ENCODE assay signal across 20 cellular contexts in the genomic region with DNA sequence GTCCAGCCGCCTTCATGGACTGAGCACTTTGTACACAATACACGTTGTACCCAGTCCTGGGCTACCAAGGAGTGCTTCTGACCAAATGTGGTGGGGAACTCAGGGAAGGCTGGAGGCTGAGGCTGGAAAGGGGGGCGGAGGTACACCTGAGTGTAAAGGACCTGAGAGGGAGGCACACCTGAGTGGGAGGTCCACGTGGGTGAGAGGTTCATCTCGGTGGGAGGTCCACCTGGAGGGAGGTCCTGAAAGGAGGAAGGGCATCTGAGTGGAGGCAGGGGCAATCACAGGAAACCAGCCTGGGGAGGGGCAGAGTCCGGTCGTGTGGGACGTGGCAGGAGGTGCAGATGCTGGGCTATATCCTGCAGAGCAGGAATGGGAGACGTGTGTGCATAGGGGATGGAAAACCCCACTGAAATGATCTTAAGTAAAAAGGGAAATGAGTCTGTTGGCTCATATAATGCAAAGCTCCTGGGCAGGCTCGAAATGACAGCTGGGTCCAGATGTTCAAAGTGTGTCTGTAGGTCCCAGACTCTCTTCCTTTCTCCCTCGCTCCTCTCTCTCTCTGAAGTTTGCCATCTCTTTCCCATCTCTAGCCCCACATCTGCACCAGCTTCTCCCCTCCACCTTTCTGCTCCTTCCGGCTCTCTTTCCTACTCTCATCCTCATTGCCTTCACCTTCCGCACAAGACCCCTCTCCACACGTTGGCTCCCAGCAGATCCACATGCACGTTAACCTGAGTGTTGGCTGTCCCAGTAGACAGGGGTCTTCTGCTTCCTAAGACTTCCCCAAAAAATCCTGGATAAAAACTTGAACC.
DNase-seq lines count a peak whose midpoint lies in the region; ATAC-seq, FAIRE-seq and TF ChIP-seq lines count a peak whose summit lies in the region.
"Had no signal": no experiment of that assay in that cellular context is flagged by ENCODE, and none has a peak within 500 bp of the region (broad histone marks: within the 10 kb centered on the region; RNA-seq: fewer than 3 reads in every experiment).

No MANE protein-coding gene starts in this region.

- POLR2A ChIA-PET in Panc1 (lab: Charles Lee): no interaction called here

- H3K27ac ChIP-seq in Panc1 (ENCODE audit: low read length) (peak overlapping the region; percentile 92), heart right ventricle (peak overlapping the region in 7 of 10 donors; percentile 61 to 84 (median 71)), trophoblast cell (ENCODE audit: low read depth, low read length) (no peak overlapping the region)
- H3K27ac ChIP-seq: thoracic aorta had no signal

- no peak overlapping the region for H4K12ac ChIP-seq in trophoblast cell (ENCODE audit: low read depth, low read length)

- H3K79me2 ChIP-seq in trophoblast cell (ENCODE audit: control insufficient read depth, insufficient read depth, low read length, poor library complexity): no peaks in the 10 kb centered on the region

- peaks cover 5% of the 10 kb centered on the region for H3K79me1 ChIP-seq in trophoblast cell (ENCODE audit: low read length)

- H2BK5ac ChIP-seq in trophoblast cell (ENCODE audit: low read depth, low read length, poor library complexity): no peak overlapping the region

- H2AK5ac ChIP-seq in trophoblast cell (ENCODE audit: low read length): no peak overlapping the region

- FAIRE-seq in D721Med (lab: Jason Lieb, UNC): no peak
- FAIRE-seq: colon, GM19239 had no signal

- no peak overlapping the region for H3K4me2 ChIP-seq in trophoblast cell (ENCODE audit: low read length)

- H3K14ac ChIP-seq in trophoblast cell (ENCODE audit: low read length): no peak overlapping the region

- H3K27me3 ChIP-seq in H7 (ENCODE audit: control insufficient read depth, insufficient read depth, low read length) (no peaks in the 10 kb centered on the region), Panc1 (ENCODE audit: control insufficient read depth, insufficient read depth, low read length) (no peaks in the 10 kb centered on the region), heart right ventricle (peaks cover 0 to 7% (median 0%) of the 10 kb centered on the region in 7 donors), trophoblast cell (ENCODE audit: insufficient read depth, low read length) (no peaks in the 10 kb centered on the region)

- H3K4me3 ChIP-seq in H7 (ENCODE audit: insufficient read depth, low read depth, low read length): no peak overlapping the region
- no peak overlapping the region for H3K4me3 ChIP-seq in Panc1 (ENCODE audit: low read depth in 2 of 2, low read length in 2 of 2)
- H3K4me3 ChIP-seq in heart right ventricle: no peak overlapping the region
- no peak overlapping the region for H3K4me3 ChIP-seq in trophoblast cell (ENCODE audit: low read depth, low read length)
- H3K4me3 ChIP-seq: thoracic aorta had no signal

- H3K9me3 ChIP-seq in Panc1 (ENCODE audit: control insufficient read depth, insufficient read depth, low read depth, low read length) (no peaks in the 10 kb centered on the region), heart right ventricle (no peaks in the 10 kb centered on the region), trophoblast cell (ENCODE audit: insufficient read depth, low read depth, low read length) (peaks cover 1% of the 10 kb centered on the region)
- H3K9me3 ChIP-seq: thoracic aorta had no signal

- peak; percentile 22 for DNase-seq in H7
- DNase-seq in Panc1 (ENCODE audit: low read depth, low spot score): no peak
- no peak for DNase-seq in heart right ventricle
- no peak for DNase-seq in trophoblast cell
- DNase-seq in D721Med (ENCODE audit: insufficient read length, low spot score): no peak
- DNase-seq in OCI-M1 (lab: John Stamatoyannopoulos, UW): no peak
- DNase-seq in hippocampal formation (lab: John Stamatoyannopoulos, UW): no peak
- DNase-seq in globus pallidus (ENCODE audit: low spot score): no peak
- DNase-seq: activated B cell treated with CpG ODN at 0.5 μM for 24 hours; amniotic stem cell; C1 segment of cervical spinal cord; DMS53; immature natural killer cell; NCI-H226; occipital lobe; stimulated activated CD4-positive, alpha-beta T cell treated with anti-CD3 and anti-CD28 coated beads, Interleukin-2, amount 100 ng/mL, for 48 hours; T-helper 2 cell had no signal

- TF ChIP-seq CTCF in Panc1 (IDR thresholded peaks at IDR 0.05) (no peak), heart right ventricle (IDR thresholded peaks at IDR 0.05) (no peak), D721Med (IDR thresholded peaks at IDR 0.05; ENCODE audit: insufficient read depth, missing control alignments) (no peak)

- no peak for ATAC-seq in Panc1
- peak in 5 of 8 donors; percentile 12 to 42 (median 27) for ATAC-seq in heart right ventricle

- peaks cover 29% of the 10 kb centered on the region for H3K4me1 ChIP-seq in Panc1 (ENCODE audit: control insufficient read depth, insufficient read depth, low read length)
- H3K4me1 ChIP-seq in heart right ventricle: peaks cover 14 to 48% (median 28%) of the 10 kb centered on the region in 9 donors
- H3K4me1 ChIP-seq in trophoblast cell (ENCODE audit: control insufficient read depth in 1 of 2, insufficient read depth in 2 of 2, low read length in 2 of 2): peaks cover 15 to 17% of the 10 kb centered on the region in 2 experiments

- H4K8ac ChIP-seq in trophoblast cell (ENCODE audit: low read depth, low read length): peak overlapping the region; percentile 19

- BruUV-seq in Panc1 (replicated peaks; lab: Mats Ljungman, UMichigan): no TSS peak

- peak overlapping the region; percentile 41 for H4K91ac ChIP-seq in trophoblast cell (ENCODE audit: low read depth, low read length)

- H2BK120ac ChIP-seq in trophoblast cell (ENCODE audit: insufficient read depth, low read length, poor library complexity): peak overlapping the region; percentile 3

- H2AFZ ChIP-seq in trophoblast cell (ENCODE audit: insufficient read depth, low read length, poor library complexity): no peak overlapping the region

- H3K4ac ChIP-seq in trophoblast cell (ENCODE audit: low read depth, low read length): no peak overlapping the region

- 61 to 63% methylated on average over 15 of the region's 15 CpGs for WGBS in heart right ventricle, 2 donors
- no CpG with 5 or more reads among the region's 15 CpGs for WGBS in trophoblast cell (ENCODE audit: extremely low coverage, insufficient coverage, insufficient read length)

- intact Hi-C loops in Panc1 (cut with micrococcal nuclease; ENCODE audit: unreplicated experiment): no loop called here
- intact Hi-C loops in heart right ventricle (cut with DNase I): loop anchor here in 1 of 10 donors (5.0 kb wide), 1 partner anchor 136 kb away; the partner anchor contains the start of gene PXDN

- no peak overlapping the region for H3K23ac ChIP-seq in trophoblast cell (ENCODE audit: low read length)

- in situ Hi-C loops in Panc1 (cut with HindIII; ENCODE audit: low pct_unique_long_range_greater_than_20kb, low sequenced_read_pairs): no loop called here

- peak overlapping the region; percentile 51 for H2BK12ac ChIP-seq in trophoblast cell (ENCODE audit: low read length)

- no peak overlapping the region for H3K9ac ChIP-seq in trophoblast cell (ENCODE audit: low read length)

- H3K18ac ChIP-seq in trophoblast cell (ENCODE audit: low read length): peak overlapping the region; percentile 43

- CTCF ChIA-PET in Panc1 (lab: Charles Lee): no interaction called here

- H3K36me3 ChIP-seq in H7 (replicated peaks; ENCODE audit: control insufficient read depth, insufficient read depth, low read length) (no peaks in the 10 kb centered on the region), Panc1 (ENCODE audit: control insufficient read depth, insufficient read depth, low read length) (no peaks in the 10 kb centered on the region), heart right ventricle (no peaks in the 10 kb centered on the region), trophoblast cell (ENCODE audit: control insufficient read depth in 1 of 2, insufficient read depth in 2 of 2, low read length in 2 of 2) (no peaks in the 10 kb centered on the region)
- H3K36me3 ChIP-seq: thoracic aorta had no signal
